26 cellular contexts compared by ENCODE assay signal in genomic region chr10:61877882-61878281, GRCh38.
"Had no signal": no experiment of that assay in that cellular context is flagged by ENCODE, and none has a peak within 500 bp of the region (broad histone marks: within the 10 kb centered on the region; RNA-seq: fewer than 3 reads in every experiment).

No MANE protein-coding gene starts in this region.

- H3K4me3 ChIP-seq: K562, Peyer's patch, SJSA1 had no signal

- H3K27ac ChIP-seq: Peyer's patch, RWPE1, SJSA1 had no signal

- DNase-seq: activated CD4-positive, alpha-beta T cell treated with anti-CD3 and anti-CD28 coated beads for 48 hours; activated CD4-positive, alpha-beta T cell treated with anti-CD3 and anti-CD28 coated beads, Interleukin-2, amount 50 U/mL, for 4 hours; activated CD4-positive, CD25-positive, alpha-beta regulatory T cell treated with anti-CD3 and anti-CD28 coated beads, Interleukin-2, amount 50 U/mL, for 72 hours; activated CD8-positive, alpha-beta T cell treated with anti-CD3 and anti-CD28 coated beads, Interleukin-2, amount 10 ng/mL, durations not matched to agents 7 days and 5 days; activated effector memory CD4-positive, alpha-beta T cell treated with Interleukin-2 at 50 U/mL for 16 hours; activated naive CD4-positive, alpha-beta T cell treated with Interleukin-2 at 50 U/mL for 16 hours; activated T-cell treated with anti-CD3 and anti-CD28 coated beads, Interleukin-2, amount 50 U/mL, for 24 hours; amygdala; Karpas-422; MM.1S; NCI-H1105 treated with DMSO at 0.1 percent for 48 hours; NCI-H1436 treated with DMSO at 0.1 percent for 48 hours; NCI-H187; NCI-H2081; NCI-H510A treated with DMSO at 0.1 percent for 48 hours; NK-92 treated with Interleukin-12 subunit alpha and Interleukin-12 subunit beta, amount 100 ng/mL, for 24 hours; Peyer's patch; Right ventricle myocardium superior; SW 1271 had no signal

- H3K36me3 Mint-ChIP-seq: activated naive CD4-positive, alpha-beta T cell treated with anti-CD3 and anti-CD28 coated beads, Interleukin-2, amount 50 U/mL, for 72 hours; brain had no signal

- H3K9me3 Mint-ChIP-seq: activated naive CD4-positive, alpha-beta T cell treated with anti-CD3 and anti-CD28 coated beads, Interleukin-2, amount 50 U/mL, for 72 hours had no signal

- H3K27ac Mint-ChIP-seq: activated CD8-positive, alpha-beta T cell treated with anti-CD3 and anti-CD28 coated beads, Interleukin-2, amount 10 ng/mL, durations not matched to agents 7 days and 5 days; activated naive CD4-positive, alpha-beta T cell treated with anti-CD3 and anti-CD28 coated beads, Interleukin-2, amount 50 U/mL, for 72 hours; activated T-cell treated with anti-CD3 and anti-CD28 coated beads, Interleukin-2, amount 50 U/mL, for 24 hours; activated T-helper 1 cell treated with anti-CD3 and anti-CD28 coated beads, Interleukin-12 subunit alpha, Interleukin-12 subunit beta, Interleukin-2, Interleukin-4 antibody, amounts not matched to agents 30 ng/mL and 10 ng/mL and 1 ng/mL, durations not matched to agents 14 hours and 24 hours and 36 hours had no signal

- H3K27me3 Mint-ChIP-seq: activated T-cell treated with anti-CD3 and anti-CD28 coated beads, Interleukin-2, amount 50 U/mL, for 24 hours had no signal

- H3K27me3 ChIP-seq: Peyer's patch, SJSA1 had no signal

- H3K9me3 ChIP-seq: Peyer's patch, SJSA1 had no signal

- H3K4me1 ChIP-seq: Peyer's patch had no signal

- H3K4me3 Mint-ChIP-seq: activated CD8-positive, alpha-beta T cell treated with anti-CD3 and anti-CD28 coated beads, Interleukin-2, amount 10 ng/mL, durations not matched to agents 7 days and 5 days; activated T-cell treated with anti-CD3 and anti-CD28 coated beads, Interleukin-2, amount 50 U/mL, for 24 hours; activated T-helper 1 cell treated with anti-CD3 and anti-CD28 coated beads, Interleukin-12 subunit alpha, Interleukin-12 subunit beta, Interleukin-2, Interleukin-4 antibody, amounts not matched to agents 30 ng/mL and 10 ng/mL and 1 ng/mL, durations not matched to agents 14 hours and 24 hours and 36 hours had no signal

- ATAC-seq: activated CD8-positive, alpha-beta T cell treated with anti-CD3 and anti-CD28 coated beads, Interleukin-2, amount 10 ng/mL, durations not matched to agents 7 days and 5 days; K562; SK-N-SH treated with all-trans-retinoic acid at 6 μM for 48 hours had no signal

- H3K36me3 ChIP-seq: Peyer's patch, SJSA1 had no signal
